8 cellular contexts compared by ENCODE assay signal in the genomic region with DNA sequence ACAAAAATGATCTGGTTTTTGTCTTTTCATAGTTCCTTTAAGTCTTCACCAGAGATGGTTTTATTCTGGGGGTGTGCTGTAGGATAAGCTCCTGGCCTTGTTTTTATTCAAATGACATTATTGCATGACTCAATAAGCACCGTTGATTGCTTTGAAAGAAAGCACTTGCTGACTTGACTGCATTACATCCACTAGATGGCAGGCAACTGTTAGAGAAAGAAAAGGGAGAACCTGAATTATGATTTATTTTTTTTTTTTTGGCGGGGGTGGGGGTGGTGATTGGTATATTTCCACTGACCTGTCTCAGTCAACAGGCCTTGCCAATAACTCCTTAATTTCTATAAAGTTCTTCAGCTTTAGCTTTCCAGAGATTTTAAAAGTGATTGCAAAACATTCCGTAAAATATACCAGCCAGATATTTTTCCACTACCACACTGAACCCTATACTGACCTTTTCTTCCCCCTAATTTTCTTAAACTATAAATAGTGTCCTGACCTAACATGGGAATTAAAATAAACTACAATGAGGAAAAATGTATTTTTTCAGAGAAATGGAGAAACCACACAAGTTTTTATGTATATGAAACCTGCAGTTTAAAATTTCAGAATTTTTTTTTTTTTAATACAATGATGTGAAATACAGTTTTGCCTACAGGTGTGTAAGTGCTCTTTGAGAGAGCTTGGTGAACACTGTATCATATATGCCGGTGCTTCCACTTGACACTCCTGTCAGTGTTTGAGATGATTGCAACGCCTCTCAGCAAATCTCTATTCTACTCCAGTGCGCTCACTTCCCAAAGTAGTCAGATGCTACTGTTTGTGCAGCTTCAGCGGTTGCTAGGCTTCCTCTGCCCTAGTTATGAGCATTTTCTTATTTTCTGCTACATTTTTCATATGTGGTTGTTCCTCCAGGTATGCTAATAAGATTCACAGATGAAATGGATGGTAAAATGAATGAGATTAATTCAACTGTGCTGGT.
DNase-seq lines count a peak whose midpoint lies in the region; ATAC-seq, FAIRE-seq and TF ChIP-seq lines count a peak whose summit lies in the region.

No MANE protein-coding gene starts in this region.

- H3K27ac Mint-ChIP-seq in GM23338, result peak overlapping the region; percentile 90

- no peak overlapping the region for H3K4me2 ChIP-seq in GM23338

- no peaks in the 10 kb centered on the region for H3K36me3 ChIP-seq in GM23338 (ENCODE audit: insufficient read depth)

- FAIRE-seq in endometrium (lab: Jason Lieb, UNC), result peak; percentile 18

- ATAC-seq in GM23338 (peak; percentile 69), GM21381 (IDR thresholded peaks at IDR 0.05; ENCODE audit: unreplicated experiment) (no peak), GM19035 (IDR thresholded peaks at IDR 0.05; ENCODE audit: unreplicated experiment) (no peak)

- no peaks in the 10 kb centered on the region for H3K36me3 Mint-ChIP-seq in GM23338 (ENCODE audit: low read depth)

- peaks cover 2% of the 10 kb centered on the region; the same call in 1 of the 3 replicates for H3K9me3 Mint-ChIP-seq in GM23338

- no peak overlapping the region for H3K27ac ChIP-seq in GM23338 (ENCODE audit: low read depth)

- H3K4me3 ChIP-seq in AG10803 (ENCODE audit: low read length), result no peak overlapping the region
- H3K4me3 ChIP-seq in GM23338, result no peak overlapping the region

- H3F3A ChIP-seq in GM23338 (replicated peaks; ENCODE audit: low read depth), result no peaks in the 10 kb centered on the region

- H3K79me2 ChIP-seq in GM23338 (replicated peaks; ENCODE audit: insufficient read depth), result no peaks in the 10 kb centered on the region

- DNase-seq in AG10803 (ENCODE audit: low read depth), result peak; percentile 77
- peak; percentile 80 for DNase-seq in GM23338 (ENCODE audit: low spot score)
- peak; percentile 50 for DNase-seq in NCI-H774 (lab: John Stamatoyannopoulos, UW)
- DNase-seq in myocyte (ENCODE audit: low read depth), result peak; percentile 53
- DNase-seq in central memory CD4-positive, alpha-beta T cell, result no peak

- no peaks in the 10 kb centered on the region for H4K20me1 ChIP-seq in GM23338 (replicated peaks; ENCODE audit: insufficient read depth)

- H3K27me3 Mint-ChIP-seq in GM23338 (ENCODE audit: insufficient read depth, low read depth, poor library complexity), result peaks cover 3% of the 10 kb centered on the region

- H3K4me1 Mint-ChIP-seq in GM23338, result peaks cover 13% of the 10 kb centered on the region

- peaks cover 14% of the 10 kb centered on the region for H3K4me1 ChIP-seq in GM23338 (ENCODE audit: insufficient read depth)

- TF ChIP-seq CTCF in AG10803 (conservative IDR thresholded peaks at IDR 0.05; ENCODE audit: low read length) (peak; percentile 73), GM23338 (conservative IDR thresholded peaks at IDR 0.05; ENCODE audit: low read depth in 2 of 2) (peak; percentile 73 to 92)

- no peak overlapping the region; the same call in 2 of the 3 replicates for H3K4me3 Mint-ChIP-seq in GM23338

- no peaks in the 10 kb centered on the region for H3K27me3 ChIP-seq in GM23338 (ENCODE audit: insufficient read depth)

- H2AFZ ChIP-seq in GM23338, result no peak overlapping the region

- H3K9me2 ChIP-seq in GM23338 (ENCODE audit: insufficient read depth), result no peaks in the 10 kb centered on the region

TF ChIP-seq in GM23338, 12 proteins besides CTCF, POLR2A, EP300 and RAD21:
- TF ChIP-seq EZH2phosphoT487 (IDR thresholded peaks at IDR 0.05; ENCODE audit: unreplicated experiment) (no peak), CREB1 (CRISPR knock-in tag; IDR thresholded peaks at IDR 0.05; ENCODE audit: low read depth) (no peak)
- TF ChIP-seq, protein P1, sequence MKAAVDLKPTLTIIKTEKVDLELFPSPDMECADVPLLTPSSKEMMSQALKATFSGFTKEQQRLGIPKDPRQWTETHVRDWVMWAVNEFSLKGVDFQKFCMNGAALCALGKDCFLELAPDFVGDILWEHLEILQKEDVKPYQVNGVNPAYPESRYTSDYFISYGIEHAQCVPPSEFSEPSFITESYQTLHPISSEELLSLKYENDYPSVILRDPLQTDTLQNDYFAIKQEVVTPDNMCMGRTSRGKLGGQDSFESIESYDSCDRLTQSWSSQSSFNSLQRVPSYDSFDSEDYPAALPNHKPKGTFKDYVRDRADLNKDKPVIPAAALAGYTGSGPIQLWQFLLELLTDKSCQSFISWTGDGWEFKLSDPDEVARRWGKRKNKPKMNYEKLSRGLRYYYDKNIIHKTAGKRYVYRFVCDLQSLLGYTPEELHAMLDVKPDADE (IDR thresholded peaks at IDR 0.05), result no peak
- TF ChIP-seq, protein P2, sequence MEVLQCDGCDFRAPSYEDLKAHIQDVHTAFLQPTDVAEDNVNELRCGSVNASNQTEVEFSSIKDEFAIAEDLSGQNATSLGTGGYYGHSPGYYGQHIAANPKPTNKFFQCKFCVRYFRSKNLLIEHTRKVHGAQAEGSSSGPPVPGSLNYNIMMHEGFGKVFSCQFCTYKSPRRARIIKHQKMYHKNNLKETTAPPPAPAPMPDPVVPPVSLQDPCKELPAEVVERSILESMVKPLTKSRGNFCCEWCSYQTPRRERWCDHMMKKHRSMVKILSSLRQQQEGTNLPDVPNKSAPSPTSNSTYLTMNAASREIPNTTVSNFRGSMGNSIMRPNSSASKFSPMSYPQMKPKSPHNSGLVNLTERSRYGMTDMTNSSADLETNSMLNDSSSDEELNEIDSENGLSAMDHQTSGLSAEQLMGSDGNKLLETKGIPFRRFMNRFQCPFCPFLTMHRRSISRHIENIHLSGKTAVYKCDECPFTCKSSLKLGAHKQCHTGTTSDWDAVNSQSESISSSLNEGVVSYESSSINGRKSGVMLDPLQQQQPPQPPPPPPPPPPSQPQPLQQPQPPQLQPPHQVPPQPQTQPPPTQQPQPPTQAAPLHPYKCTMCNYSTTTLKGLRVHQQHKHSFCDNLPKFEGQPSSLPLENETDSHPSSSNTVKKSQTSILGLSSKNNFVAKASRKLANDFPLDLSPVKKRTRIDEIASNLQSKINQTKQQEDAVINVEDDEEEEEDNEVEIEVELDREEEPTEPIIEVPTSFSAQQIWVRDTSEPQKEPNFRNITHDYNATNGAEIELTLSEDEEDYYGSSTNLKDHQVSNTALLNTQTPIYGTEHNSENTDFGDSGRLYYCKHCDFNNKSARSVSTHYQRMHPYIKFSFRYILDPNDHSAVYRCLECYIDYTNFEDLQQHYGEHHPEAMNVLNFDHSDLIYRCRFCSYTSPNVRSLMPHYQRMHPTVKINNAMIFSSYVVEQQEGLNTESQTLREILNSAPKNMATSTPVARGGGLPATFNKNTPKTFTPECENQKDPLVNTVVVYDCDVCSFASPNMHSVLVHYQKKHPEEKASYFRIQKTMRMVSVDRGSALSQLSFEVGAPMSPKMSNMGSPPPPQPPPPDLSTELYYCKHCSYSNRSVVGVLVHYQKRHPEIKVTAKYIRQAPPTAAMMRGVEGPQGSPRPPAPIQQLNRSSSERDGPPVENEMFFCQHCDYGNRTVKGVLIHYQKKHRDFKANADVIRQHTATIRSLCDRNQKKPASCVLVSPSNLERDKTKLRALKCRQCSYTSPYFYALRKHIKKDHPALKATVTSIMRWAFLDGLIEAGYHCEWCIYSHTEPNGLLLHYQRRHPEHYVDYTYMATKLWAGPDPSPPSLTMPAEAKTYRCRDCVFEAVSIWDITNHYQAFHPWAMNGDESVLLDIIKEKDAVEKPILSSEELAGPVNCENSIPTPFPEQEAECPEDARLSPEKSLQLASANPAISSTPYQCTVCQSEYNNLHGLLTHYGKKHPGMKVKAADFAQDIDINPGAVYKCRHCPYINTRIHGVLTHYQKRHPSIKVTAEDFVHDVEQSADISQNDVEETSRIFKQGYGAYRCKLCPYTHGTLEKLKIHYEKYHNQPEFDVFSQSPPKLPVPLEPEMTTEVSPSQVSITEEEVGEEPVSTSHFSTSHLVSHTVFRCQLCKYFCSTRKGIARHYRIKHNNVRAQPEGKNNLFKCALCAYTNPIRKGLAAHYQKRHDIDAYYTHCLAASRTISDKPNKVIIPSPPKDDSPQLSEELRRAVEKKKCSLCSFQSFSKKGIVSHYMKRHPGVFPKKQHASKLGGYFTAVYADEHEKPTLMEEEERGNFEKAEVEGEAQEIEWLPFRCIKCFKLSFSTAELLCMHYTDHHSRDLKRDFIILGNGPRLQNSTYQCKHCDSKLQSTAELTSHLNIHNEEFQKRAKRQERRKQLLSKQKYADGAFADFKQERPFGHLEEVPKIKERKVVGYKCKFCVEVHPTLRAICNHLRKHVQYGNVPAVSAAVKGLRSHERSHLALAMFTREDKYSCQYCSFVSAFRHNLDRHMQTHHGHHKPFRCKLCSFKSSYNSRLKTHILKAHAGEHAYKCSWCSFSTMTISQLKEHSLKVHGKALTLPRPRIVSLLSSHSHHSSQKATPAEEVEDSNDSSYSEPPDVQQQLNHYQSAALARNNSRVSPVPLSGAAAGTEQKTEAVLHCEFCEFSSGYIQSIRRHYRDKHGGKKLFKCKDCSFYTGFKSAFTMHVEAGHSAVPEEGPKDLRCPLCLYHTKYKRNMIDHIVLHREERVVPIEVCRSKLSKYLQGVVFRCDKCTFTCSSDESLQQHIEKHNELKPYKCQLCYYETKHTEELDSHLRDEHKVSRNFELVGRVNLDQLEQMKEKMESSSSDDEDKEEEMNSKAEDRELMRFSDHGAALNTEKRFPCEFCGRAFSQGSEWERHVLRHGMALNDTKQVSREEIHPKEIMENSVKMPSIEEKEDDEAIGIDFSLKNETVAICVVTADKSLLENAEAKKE (CRISPR knock-in tag; IDR thresholded peaks at IDR 0.05), result no peak
TF ChIP-seq in GM23338: peak in this region for 0.
